In genomic region chr3:131216340-131216739, GRCh38 we compare ENCODE assay signal across 25 cellular contexts.
A peak's percentile ranks its signal among the peaks of the same experiment; 100 is the strongest.
DNase-seq lines count a peak whose midpoint lies in the region; ATAC-seq and TF ChIP-seq lines count a peak whose summit lies in the region.
"Had no signal": no experiment of that assay in that cellular context is flagged by ENCODE, and none has a peak within 500 bp of the region (broad histone marks: within the 10 kb centered on the region; RNA-seq: fewer than 3 reads in every experiment).

No MANE protein-coding gene starts in this region.

- no peak overlapping the region for H2AFZ ChIP-seq in HCT116 (ENCODE audit: low read depth, low read length, poor library complexity, severe bottlenecking)

- no peaks in the 10 kb centered on the region for H3K9me3 Mint-ChIP-seq in activated T-cell treated with anti-CD3 and anti-CD28 coated beads, Interleukin-2, amount 50 U/mL, for 4 hours
- H3K9me3 Mint-ChIP-seq: activated naive CD8-positive, alpha-beta T cell treated with anti-CD3 and anti-CD28 coated beads, Interleukin-2, amount 50 U/mL, for 24 hours had no signal

- H4K20me1 ChIP-seq in HCT116 (ENCODE audit: insufficient read depth): no peaks in the 10 kb centered on the region

- H3K27ac ChIP-seq in HCT116 (ENCODE audit: low read depth, low read length): no peak overlapping the region
- peak overlapping the region; percentile 88 for H3K27ac ChIP-seq in brain microvascular endothelial cell
- peak overlapping the region; percentile 78 for H3K27ac ChIP-seq in mesodermal cell (ENCODE audit: low read depth, low read length, severe bottlenecking)
- H3K27ac ChIP-seq: KMS-11 had no signal

- BruUV-seq in HCT116 (replicated peaks; lab: Mats Ljungman, UMichigan): no TSS peak

- POLR2A ChIA-PET in HCT116 (lab: Charles Lee): no interaction called here

- H3K4me1 Mint-ChIP-seq in activated T-cell treated with anti-CD3 and anti-CD28 coated beads, Interleukin-2, amount 50 U/mL, for 4 hours (ENCODE audit: low read depth): no peaks in the 10 kb centered on the region
- H3K4me1 Mint-ChIP-seq: activated naive CD8-positive, alpha-beta T cell treated with anti-CD3 and anti-CD28 coated beads, Interleukin-2, amount 50 U/mL, for 24 hours; CD4-positive, alpha-beta memory T cell had no signal

- H3K9me2 ChIP-seq in HCT116 (ENCODE audit: insufficient read depth): no peaks in the 10 kb centered on the region

- 100% methylated on average over 1 of the region's 1 CpG; no CpG with 5 or more reads in 1 of the 2 experiments for WGBS in mesodermal cell (ENCODE audit: insufficient coverage in 2 of 2), 2 experiments

- H3K27me3 ChIP-seq in HCT116 (ENCODE audit: insufficient read depth, low read length): no peaks in the 10 kb centered on the region
- no peaks in the 10 kb centered on the region for H3K27me3 ChIP-seq in brain microvascular endothelial cell (replicated peaks)
- H3K27me3 ChIP-seq: tibial nerve had no signal

- peaks cover 5% of the 10 kb centered on the region for H3K36me3 Mint-ChIP-seq in activated T-cell treated with anti-CD3 and anti-CD28 coated beads, Interleukin-2, amount 50 U/mL, for 4 hours (ENCODE audit: insufficient read depth)
- H3K36me3 Mint-ChIP-seq: WTC11 had no signal

- H3K4me1 ChIP-seq in HCT116 (ENCODE audit: control insufficient read depth in 1 of 2, insufficient read depth in 2 of 2, low read length in 2 of 2) (peaks cover 15 to 30% of the 10 kb centered on the region in 2 experiments), mesodermal cell (ENCODE audit: control insufficient read depth, insufficient read depth, low read length, poor library complexity, severe bottlenecking) (peaks cover 10% of the 10 kb centered on the region)
- H3K4me1 ChIP-seq: HAP-1 had no signal

- RAD21 ChIA-PET in HCT116 (lab: Charles Lee; ENCODE audit: low non-redundant PET in 1 of 2, low total read pairs in 2 of 2, uncharacterized antibody in 2 of 2, unreplicated experiment in 2 of 2): no interaction called here

- no peak for TF ChIP-seq RAD21 in HCT116 (IDR thresholded peaks at IDR 0.05; ENCODE audit: low read depth)

- ATAC-seq in HCT116 (peak; percentile 39), HG02759 (IDR thresholded peaks at IDR 0.05; ENCODE audit: unreplicated experiment) (no peak)
- no peak for ATAC-seq in activated T-cell treated with anti-CD3 and anti-CD28 coated beads, Interleukin-2, amount 50 U/mL, for 4 hours

- H3K4me3 ChIP-seq in HCT116 (replicated peaks in 1 of 2; ENCODE audit: low read depth in 1 of 2, low read length in 2 of 2): no peak overlapping the region
- no peak overlapping the region for H3K4me3 ChIP-seq in brain microvascular endothelial cell (ENCODE audit: low read depth, low read length)
- H3K4me3 ChIP-seq in mesodermal cell (ENCODE audit: extremely low read depth, insufficient read depth, low read length, poor library complexity, severe bottlenecking): no peak overlapping the region
- H3K4me3 ChIP-seq: HAP-1, mucosa of descending colon, tibial nerve had no signal

- no peaks in the 10 kb centered on the region for H3K9me3 ChIP-seq in HCT116 (ENCODE audit: control insufficient read depth in 1 of 2, insufficient read depth in 1 of 2, low read depth in 1 of 2, low read length in 2 of 2)
- H3K9me3 ChIP-seq in mesodermal cell (ENCODE audit: control insufficient read depth, low read length): no peaks in the 10 kb centered on the region
- H3K9me3 ChIP-seq: HAP-1, mucosa of descending colon, tibial nerve had no signal

- H3K9ac ChIP-seq in HCT116 (ENCODE audit: low read length): no peak overlapping the region
- H3K9ac ChIP-seq: KMS-11 had no signal

- TF ChIP-seq CTCF in HCT116 (IDR thresholded peaks at IDR 0.05 in 2 of 3, conservative IDR thresholded peaks at IDR 0.05 in 1 of 3; ENCODE audit: borderline replicate concordance in 1 of 3, insufficient read depth in 1 of 3, low read depth in 2 of 3, low read length in 2 of 3) (no peak), brain microvascular endothelial cell (IDR thresholded peaks at IDR 0.05; ENCODE audit: low read depth, low read length, missing control alignments) (no peak)

- H3K27me3 Mint-ChIP-seq in activated T-cell treated with anti-CD3 and anti-CD28 coated beads, Interleukin-2, amount 50 U/mL, for 4 hours (ENCODE audit: low read depth): peaks cover 3% of the 10 kb centered on the region
- H3K27me3 Mint-ChIP-seq: activated naive CD8-positive, alpha-beta T cell treated with anti-CD3 and anti-CD28 coated beads, Interleukin-2, amount 50 U/mL, for 24 hours had no signal

- H3K4me2 ChIP-seq in HCT116 (ENCODE audit: low read length): peak overlapping the region; percentile 73; the same call in 1 of the 2 replicates
- H3K4me2 ChIP-seq: KMS-11 had no signal

- no peak overlapping the region for H3K4me3 Mint-ChIP-seq in activated T-cell treated with anti-CD3 and anti-CD28 coated beads, Interleukin-2, amount 50 U/mL, for 4 hours
- H3K4me3 Mint-ChIP-seq: activated naive CD8-positive, alpha-beta T cell treated with anti-CD3 and anti-CD28 coated beads, Interleukin-2, amount 50 U/mL, for 24 hours; CD4-positive, alpha-beta memory T cell; immature natural killer cell; WTC11 had no signal

- in situ Hi-C loops in brain microvascular endothelial cell (cut with HindIII; ENCODE audit: low pct_ligation_motif_present, low sequenced_read_pairs): no loop called here

- no peaks in the 10 kb centered on the region for H3K79me2 ChIP-seq in HCT116 (ENCODE audit: insufficient read depth, low read length)

- CTCF ChIA-PET in HCT116 (lab: Charles Lee): interaction anchor here (1.4 kb wide), 1 partner anchor 183 kb away, joined by 3 read pairs; no protein-coding TSS in a partner anchor

- no peak for TF ChIP-seq POLR2A in HCT116 (IDR thresholded peaks at IDR 0.05; ENCODE audit: borderline replicate concordance, extremely low read depth, insufficient read depth, insufficient read length)

- H3K36me3 ChIP-seq in HCT116 (ENCODE audit: control insufficient read depth in 1 of 2, insufficient read depth in 2 of 2, low read length in 2 of 2) (no peaks in the 10 kb centered on the region), brain microvascular endothelial cell (replicated peaks) (no peaks in the 10 kb centered on the region), mesodermal cell (ENCODE audit: control insufficient read depth, insufficient read depth, low read length) (no peaks in the 10 kb centered on the region)
- H3K36me3 ChIP-seq: HAP-1 had no signal

- intact Hi-C loops in HCT116 (cut with micrococcal nuclease): no loop called here

- no peak for DNase-seq in HCT116 (ENCODE audit: low read depth, low spot score)
- peak; percentile 16 for DNase-seq in M059J (ENCODE audit: low read depth)
- DNase-seq in brain microvascular endothelial cell: no peak
- no peak for DNase-seq in HT-29 (ENCODE audit: low spot score)
- DNase-seq in activated T-cell treated with anti-CD3 and anti-CD28 coated beads, Interleukin-2, amount 50 U/mL, for 4 hours: no peak
- no peak for DNase-seq in NCI-H1092 (lab: John Stamatoyannopoulos, UW)
- DNase-seq: activated CD4-positive, alpha-beta T cell treated with anti-CD3 and anti-CD28 coated beads, Interleukin-2, amount 50 U/mL, for 4 hours; activated CD8-positive, alpha-beta memory T cell treated with anti-CD3 and anti-CD28 coated beads, Interleukin-2, amount 50 U/mL, for 48 hours; activated effector memory CD4-positive, alpha-beta T cell treated with anti-CD3 and anti-CD28 coated beads, Interleukin-2, amount 50 U/mL, for 16 hours; activated naive CD8-positive, alpha-beta T cell treated with anti-CD3 and anti-CD28 coated beads, Interleukin-2, amount 50 U/mL, for 24 hours; CD4-positive, alpha-beta memory T cell; DMS153; immature natural killer cell; mucosa of descending colon; NCI-H1048; NCI-H187 treated with DMSO at 0.1 percent for 48 hours; NK-92 treated with Interleukin-12 subunit alpha and Interleukin-12 subunit beta, amount 100 ng/mL, for 24 hours; stimulated activated CD4-positive, alpha-beta T cell treated with anti-CD3 and anti-CD28 coated beads, Interleukin-4, amount 100 ng/mL, for 1 hour; stimulated activated naive CD8-positive, alpha-beta T cell treated with anti-CD3 and anti-CD28 coated beads, Interleukin-15, Interleukin-2, amounts not matched to agents 100 U/mL and 50 U/mL, for 24 hours had no signal

TF ChIP-seq in HCT116, 20 proteins besides CTCF, POLR2A, EP300 and RAD21:
- TF ChIP-seq POLR2AphosphoS5 (IDR thresholded peaks at IDR 0.05; ENCODE audit: low read depth, low read length) (no peak), ZBTB33 (IDR thresholded peaks at IDR 0.05; ENCODE audit: extremely low read depth, insufficient replicate concordance, low read length) (no peak), EZH2phosphoT487 (IDR thresholded peaks at IDR 0.05; ENCODE audit: borderline replicate concordance) (no peak), SIN3A (IDR thresholded peaks at IDR 0.05; ENCODE audit: low read depth) (no peak), EZH2 (IDR thresholded peaks at IDR 0.05) (no peak), ZNF274 (IDR thresholded peaks at IDR 0.05; ENCODE audit: low read depth, low read length) (no peak), SRF (IDR thresholded peaks at IDR 0.05; ENCODE audit: low read depth) (no peak), ATF3 (IDR thresholded peaks at IDR 0.05) (no peak)
